In the genomic region with DNA sequence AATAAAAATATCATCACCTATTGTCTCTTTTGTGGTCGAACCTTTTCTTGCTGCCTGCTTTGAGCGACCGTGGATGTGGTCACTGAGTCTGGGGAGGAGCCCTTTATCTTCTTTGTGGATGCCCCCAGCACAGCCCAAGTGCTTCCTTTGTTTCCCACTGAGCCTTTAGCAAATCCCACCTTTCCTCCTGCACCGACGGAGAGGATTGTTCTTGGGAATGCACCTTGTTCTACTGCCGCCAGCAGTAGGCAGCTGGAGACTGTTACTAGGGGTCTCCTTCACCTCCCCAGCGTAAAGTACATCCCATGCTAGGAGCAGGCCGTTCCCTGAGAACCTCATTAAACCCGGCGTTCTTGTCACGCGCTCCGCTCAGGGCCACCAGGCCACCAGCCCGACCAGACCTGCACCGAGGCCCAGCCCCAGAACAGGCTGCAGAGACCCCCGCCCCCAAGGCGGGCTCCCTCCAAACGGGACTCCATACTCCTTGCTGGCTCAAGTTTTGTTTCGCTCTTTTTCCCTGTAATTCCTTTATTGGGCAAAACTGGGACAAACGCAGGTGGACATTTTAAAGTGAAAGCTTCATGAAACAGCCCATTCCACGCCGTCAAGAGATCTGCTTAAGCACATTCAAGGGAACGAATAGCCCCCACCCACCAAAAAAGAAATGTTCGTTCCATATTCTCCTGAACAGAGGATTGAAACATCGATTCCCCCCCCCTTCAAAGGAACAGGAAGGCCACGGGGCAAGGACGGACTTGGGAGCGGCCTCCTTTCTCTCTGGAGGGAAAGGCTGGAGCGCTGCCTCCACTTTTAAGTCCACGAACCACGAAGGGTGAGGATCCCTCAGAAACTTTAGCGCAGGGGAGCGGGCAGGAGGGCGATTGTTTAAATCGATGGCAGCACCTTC, we compare ENCODE assay signal across 1 cellular context.
TF ChIP-seq lines count a peak whose summit lies in the region.

No MANE protein-coding gene starts in this region.

TF ChIP-seq in HepG2, 621 proteins besides CTCF, POLR2A, EP300 and RAD21 (continued from another document and continues in another):
- 0 out of 2 replicates have a peak, but pooled peaks have one; percentile 33 for TF ChIP-seq GATA4 (IDR thresholded peaks at IDR 0.05; ENCODE audit: borderline replicate concordance, low read depth)
- no peak for TF ChIP-seq PHB2 (IDR thresholded peaks at IDR 0.05; ENCODE audit: partially characterized antibody)
- TF ChIP-seq, protein P1, sequence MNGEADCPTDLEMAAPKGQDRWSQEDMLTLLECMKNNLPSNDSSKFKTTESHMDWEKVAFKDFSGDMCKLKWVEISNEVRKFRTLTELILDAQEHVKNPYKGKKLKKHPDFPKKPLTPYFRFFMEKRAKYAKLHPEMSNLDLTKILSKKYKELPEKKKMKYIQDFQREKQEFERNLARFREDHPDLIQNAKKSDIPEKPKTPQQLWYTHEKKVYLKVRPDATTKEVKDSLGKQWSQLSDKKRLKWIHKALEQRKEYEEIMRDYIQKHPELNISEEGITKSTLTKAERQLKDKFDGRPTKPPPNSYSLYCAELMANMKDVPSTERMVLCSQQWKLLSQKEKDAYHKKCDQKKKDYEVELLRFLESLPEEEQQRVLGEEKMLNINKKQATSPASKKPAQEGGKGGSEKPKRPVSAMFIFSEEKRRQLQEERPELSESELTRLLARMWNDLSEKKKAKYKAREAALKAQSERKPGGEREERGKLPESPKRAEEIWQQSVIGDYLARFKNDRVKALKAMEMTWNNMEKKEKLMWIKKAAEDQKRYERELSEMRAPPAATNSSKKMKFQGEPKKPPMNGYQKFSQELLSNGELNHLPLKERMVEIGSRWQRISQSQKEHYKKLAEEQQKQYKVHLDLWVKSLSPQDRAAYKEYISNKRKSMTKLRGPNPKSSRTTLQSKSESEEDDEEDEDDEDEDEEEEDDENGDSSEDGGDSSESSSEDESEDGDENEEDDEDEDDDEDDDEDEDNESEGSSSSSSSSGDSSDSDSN (CRISPR knock-in tag; IDR thresholded peaks at IDR 0.05) = peak; percentile 34
- TF ChIP-seq TMF1 (CRISPR knock-in tag; IDR thresholded peaks at IDR 0.05; ENCODE audit: low read depth) = peak; percentile 35; the same call in 1 of the 2 replicates
- TF ChIP-seq RXRB (CRISPR knock-in tag; IDR thresholded peaks at IDR 0.05; ENCODE audit: borderline replicate concordance) = peak; percentile 16; the same call in 1 of the 2 replicates
- TF ChIP-seq, protein P2, sequence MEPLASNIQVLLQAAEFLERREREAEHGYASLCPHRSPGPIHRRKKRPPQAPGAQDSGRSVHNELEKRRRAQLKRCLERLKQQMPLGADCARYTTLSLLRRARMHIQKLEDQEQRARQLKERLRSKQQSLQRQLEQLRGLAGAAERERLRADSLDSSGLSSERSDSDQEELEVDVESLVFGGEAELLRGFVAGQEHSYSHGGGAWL (CRISPR knock-in tag; IDR thresholded peaks at IDR 0.05) = no peak
- peak; percentile 64; the same call in 1 of the 2 replicates for TF ChIP-seq RFXAP (CRISPR knock-in tag; IDR thresholded peaks at IDR 0.05; ENCODE audit: borderline replicate concordance)
- TF ChIP-seq, protein P3, sequence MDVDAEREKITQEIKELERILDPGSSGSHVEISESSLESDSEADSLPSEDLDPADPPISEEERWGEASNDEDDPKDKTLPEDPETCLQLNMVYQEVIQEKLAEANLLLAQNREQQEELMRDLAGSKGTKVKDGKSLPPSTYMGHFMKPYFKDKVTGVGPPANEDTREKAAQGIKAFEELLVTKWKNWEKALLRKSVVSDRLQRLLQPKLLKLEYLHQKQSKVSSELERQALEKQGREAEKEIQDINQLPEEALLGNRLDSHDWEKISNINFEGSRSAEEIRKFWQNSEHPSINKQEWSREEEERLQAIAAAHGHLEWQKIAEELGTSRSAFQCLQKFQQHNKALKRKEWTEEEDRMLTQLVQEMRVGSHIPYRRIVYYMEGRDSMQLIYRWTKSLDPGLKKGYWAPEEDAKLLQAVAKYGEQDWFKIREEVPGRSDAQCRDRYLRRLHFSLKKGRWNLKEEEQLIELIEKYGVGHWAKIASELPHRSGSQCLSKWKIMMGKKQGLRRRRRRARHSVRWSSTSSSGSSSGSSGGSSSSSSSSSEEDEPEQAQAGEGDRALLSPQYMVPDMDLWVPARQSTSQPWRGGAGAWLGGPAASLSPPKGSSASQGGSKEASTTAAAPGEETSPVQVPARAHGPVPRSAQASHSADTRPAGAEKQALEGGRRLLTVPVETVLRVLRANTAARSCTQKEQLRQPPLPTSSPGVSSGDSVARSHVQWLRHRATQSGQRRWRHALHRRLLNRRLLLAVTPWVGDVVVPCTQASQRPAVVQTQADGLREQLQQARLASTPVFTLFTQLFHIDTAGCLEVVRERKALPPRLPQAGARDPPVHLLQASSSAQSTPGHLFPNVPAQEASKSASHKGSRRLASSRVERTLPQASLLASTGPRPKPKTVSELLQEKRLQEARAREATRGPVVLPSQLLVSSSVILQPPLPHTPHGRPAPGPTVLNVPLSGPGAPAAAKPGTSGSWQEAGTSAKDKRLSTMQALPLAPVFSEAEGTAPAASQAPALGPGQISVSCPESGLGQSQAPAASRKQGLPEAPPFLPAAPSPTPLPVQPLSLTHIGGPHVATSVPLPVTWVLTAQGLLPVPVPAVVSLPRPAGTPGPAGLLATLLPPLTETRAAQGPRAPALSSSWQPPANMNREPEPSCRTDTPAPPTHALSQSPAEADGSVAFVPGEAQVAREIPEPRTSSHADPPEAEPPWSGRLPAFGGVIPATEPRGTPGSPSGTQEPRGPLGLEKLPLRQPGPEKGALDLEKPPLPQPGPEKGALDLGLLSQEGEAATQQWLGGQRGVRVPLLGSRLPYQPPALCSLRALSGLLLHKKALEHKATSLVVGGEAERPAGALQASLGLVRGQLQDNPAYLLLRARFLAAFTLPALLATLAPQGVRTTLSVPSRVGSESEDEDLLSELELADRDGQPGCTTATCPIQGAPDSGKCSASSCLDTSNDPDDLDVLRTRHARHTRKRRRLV (CRISPR knock-in tag; IDR thresholded peaks at IDR 0.05) = no peak
- peak; percentile 10; the same call in 1 of the 2 replicates for TF ChIP-seq NR2C2 (CRISPR knock-in tag; IDR thresholded peaks at IDR 0.05; ENCODE audit: borderline replicate concordance)
- peak; percentile 43; the same call in 1 of the 2 replicates for TF ChIP-seq FOSL2 (CRISPR knock-in tag; IDR thresholded peaks at IDR 0.05)
- TF ChIP-seq ZFAT (CRISPR knock-in tag; conservative IDR thresholded peaks at IDR 0.05) = no peak
- no peak for TF ChIP-seq FIP1L1 (IDR thresholded peaks at IDR 0.05; ENCODE audit: borderline replicate concordance, insufficient read depth, low read depth, low read length)
- no peak for TF ChIP-seq ZNF557 (CRISPR knock-in tag; IDR thresholded peaks at IDR 0.05)
- TF ChIP-seq, protein P4, sequence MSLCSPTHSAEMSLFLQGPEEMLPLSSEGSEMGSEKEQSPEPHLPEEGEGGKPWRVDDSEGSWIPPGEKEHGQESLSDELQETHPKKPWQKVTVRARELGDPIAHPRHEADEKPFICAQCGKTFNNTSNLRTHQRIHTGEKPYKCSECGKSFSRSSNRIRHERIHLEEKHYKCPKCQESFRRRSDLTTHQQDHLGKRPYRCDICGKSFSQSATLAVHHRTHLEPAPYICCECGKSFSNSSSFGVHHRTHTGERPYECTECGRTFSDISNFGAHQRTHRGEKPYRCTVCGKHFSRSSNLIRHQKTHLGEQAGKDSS (CRISPR knock-in tag; IDR thresholded peaks at IDR 0.05; ENCODE audit: borderline replicate concordance, low read depth) = no peak
- TF ChIP-seq BRD4 (CRISPR knock-in tag; IDR thresholded peaks at IDR 0.05) = peak; percentile 92
- TF ChIP-seq, protein P5, sequence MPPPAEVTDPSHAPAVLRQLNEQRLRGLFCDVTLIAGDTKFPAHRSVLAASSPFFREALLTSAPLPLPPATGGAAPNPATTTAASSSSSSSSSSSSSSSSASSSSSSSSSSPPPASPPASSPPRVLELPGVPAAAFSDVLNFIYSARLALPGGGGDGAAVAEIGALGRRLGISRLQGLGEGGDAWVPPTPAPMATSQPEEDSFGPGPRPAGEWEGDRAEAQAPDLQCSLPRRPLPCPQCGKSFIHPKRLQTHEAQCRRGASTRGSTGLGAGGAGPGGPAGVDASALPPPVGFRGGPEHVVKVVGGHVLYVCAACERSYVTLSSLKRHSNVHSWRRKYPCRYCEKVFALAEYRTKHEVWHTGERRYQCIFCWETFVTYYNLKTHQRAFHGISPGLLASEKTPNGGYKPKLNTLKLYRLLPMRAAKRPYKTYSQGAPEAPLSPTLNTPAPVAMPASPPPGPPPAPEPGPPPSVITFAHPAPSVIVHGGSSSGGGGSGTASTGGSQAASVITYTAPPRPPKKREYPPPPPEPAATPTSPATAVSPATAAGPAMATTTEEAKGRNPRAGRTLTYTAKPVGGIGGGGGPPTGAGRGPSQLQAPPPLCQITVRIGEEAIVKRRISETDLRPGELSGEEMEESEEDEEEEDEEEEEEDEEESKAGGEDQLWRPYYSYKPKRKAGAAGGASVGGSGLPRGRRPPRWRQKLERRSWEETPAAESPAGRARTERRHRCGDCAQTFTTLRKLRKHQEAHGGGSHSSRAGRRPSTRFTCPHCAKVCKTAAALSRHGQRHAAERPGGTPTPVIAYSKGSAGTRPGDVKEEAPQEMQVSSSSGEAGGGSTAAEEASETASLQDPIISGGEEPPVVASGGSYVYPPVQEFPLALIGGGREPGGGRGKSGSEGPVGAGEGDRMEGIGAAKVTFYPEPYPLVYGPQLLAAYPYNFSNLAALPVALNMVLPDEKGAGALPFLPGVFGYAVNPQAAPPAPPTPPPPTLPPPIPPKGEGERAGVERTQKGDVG (CRISPR knock-in tag; IDR thresholded peaks at IDR 0.05; ENCODE audit: borderline replicate concordance) = peak; percentile 8; the same call in 1 of the 2 replicates
- TF ChIP-seq KDM5A (IDR thresholded peaks at IDR 0.05; ENCODE audit: borderline replicate concordance, low read length) = peak; percentile 46; the same call in 1 of the 2 replicates
- TF ChIP-seq, protein P6, sequence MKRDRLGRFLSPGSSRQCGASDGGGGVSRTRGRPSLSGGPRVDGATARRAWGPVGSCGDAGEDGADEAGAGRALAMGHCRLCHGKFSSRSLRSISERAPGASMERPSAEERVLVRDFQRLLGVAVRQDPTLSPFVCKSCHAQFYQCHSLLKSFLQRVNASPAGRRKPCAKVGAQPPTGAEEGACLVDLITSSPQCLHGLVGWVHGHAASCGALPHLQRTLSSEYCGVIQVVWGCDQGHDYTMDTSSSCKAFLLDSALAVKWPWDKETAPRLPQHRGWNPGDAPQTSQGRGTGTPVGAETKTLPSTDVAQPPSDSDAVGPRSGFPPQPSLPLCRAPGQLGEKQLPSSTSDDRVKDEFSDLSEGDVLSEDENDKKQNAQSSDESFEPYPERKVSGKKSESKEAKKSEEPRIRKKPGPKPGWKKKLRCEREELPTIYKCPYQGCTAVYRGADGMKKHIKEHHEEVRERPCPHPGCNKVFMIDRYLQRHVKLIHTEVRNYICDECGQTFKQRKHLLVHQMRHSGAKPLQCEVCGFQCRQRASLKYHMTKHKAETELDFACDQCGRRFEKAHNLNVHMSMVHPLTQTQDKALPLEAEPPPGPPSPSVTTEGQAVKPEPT (CRISPR knock-in tag; IDR thresholded peaks at IDR 0.05; ENCODE audit: low read depth) = peak; percentile 16; the same call in 1 of the 2 replicates
- TF ChIP-seq TBP (CRISPR knock-in tag; IDR thresholded peaks at IDR 0.05) = no peak
- no peak for TF ChIP-seq ZNF260 (CRISPR knock-in tag; IDR thresholded peaks at IDR 0.05; ENCODE audit: borderline replicate concordance, low read depth)
- TF ChIP-seq IKZF1 (IDR thresholded peaks at IDR 0.05) = no peak
- no peak for TF ChIP-seq KLF6 (CRISPR knock-in tag; IDR thresholded peaks at IDR 0.05)
- TF ChIP-seq ZNF746 (CRISPR knock-in tag; IDR thresholded peaks at IDR 0.05) = no peak
- no peak for TF ChIP-seq ZFP90 (CRISPR knock-in tag; IDR thresholded peaks at IDR 0.05; ENCODE audit: borderline replicate concordance)
- TF ChIP-seq CHCHD3 (CRISPR knock-in tag; IDR thresholded peaks at IDR 0.05) = no peak
- TF ChIP-seq ZNF124 (CRISPR knock-in tag; IDR thresholded peaks at IDR 0.05) = peak; percentile 44; the same call in 1 of the 2 replicates
- TF ChIP-seq, protein P7, sequence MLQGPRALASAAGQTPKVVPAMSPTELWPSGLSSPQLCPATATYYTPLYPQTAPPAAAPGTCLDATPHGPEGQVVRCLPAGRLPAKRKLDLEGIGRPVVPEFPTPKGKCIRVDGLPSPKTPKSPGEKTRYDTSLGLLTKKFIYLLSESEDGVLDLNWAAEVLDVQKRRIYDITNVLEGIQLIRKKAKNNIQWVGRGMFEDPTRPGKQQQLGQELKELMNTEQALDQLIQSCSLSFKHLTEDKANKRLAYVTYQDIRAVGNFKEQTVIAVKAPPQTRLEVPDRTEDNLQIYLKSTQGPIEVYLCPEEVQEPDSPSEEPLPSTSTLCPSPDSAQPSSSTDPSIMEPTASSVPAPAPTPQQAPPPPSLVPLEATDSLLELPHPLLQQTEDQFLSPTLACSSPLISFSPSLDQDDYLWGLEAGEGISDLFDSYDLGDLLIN (CRISPR knock-in tag; IDR thresholded peaks at IDR 0.05; ENCODE audit: borderline replicate concordance) = no peak
- no peak for TF ChIP-seq NR1H2 (CRISPR knock-in tag; IDR thresholded peaks at IDR 0.05; ENCODE audit: borderline replicate concordance, low read depth)
- 0 out of 2 replicates have a peak, but pooled peaks have one; percentile 23 for TF ChIP-seq ZNF792 (CRISPR knock-in tag; IDR thresholded peaks at IDR 0.05)
- no peak for TF ChIP-seq XBP1 (CRISPR knock-in tag; IDR thresholded peaks at IDR 0.05)
- TF ChIP-seq, protein P8, sequence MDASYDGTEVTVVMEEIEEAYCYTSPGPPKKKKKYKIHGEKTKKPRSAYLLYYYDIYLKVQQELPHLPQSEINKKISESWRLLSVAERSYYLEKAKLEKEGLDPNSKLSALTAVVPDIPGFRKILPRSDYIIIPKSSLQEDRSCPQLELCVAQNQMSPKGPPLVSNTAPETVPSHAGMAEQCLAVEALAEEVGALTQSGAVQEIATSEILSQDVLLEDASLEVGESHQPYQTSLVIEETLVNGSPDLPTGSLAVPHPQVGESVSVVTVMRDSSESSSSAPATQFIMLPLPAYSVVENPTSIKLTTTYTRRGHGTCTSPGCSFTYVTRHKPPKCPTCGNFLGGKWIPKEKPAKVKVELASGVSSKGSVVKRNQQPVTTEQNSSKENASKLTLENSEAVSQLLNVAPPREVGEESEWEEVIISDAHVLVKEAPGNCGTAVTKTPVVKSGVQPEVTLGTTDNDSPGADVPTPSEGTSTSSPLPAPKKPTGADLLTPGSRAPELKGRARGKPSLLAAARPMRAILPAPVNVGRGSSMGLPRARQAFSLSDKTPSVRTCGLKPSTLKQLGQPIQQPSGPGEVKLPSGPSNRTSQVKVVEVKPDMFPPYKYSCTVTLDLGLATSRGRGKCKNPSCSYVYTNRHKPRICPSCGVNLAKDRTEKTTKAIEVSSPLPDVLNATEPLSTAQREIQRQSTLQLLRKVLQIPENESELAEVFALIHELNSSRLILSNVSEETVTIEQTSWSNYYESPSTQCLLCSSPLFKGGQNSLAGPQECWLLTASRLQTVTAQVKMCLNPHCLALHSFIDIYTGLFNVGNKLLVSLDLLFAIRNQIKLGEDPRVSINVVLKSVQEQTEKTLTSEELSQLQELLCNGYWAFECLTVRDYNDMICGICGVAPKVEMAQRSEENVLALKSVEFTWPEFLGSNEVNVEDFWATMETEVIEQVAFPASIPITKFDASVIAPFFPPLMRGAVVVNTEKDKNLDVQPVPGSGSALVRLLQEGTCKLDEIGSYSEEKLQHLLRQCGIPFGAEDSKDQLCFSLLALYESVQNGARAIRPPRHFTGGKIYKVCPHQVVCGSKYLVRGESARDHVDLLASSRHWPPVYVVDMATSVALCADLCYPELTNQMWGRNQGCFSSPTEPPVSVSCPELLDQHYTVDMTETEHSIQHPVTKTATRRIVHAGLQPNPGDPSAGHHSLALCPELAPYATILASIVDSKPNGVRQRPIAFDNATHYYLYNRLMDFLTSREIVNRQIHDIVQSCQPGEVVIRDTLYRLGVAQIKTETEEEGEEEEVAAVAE (CRISPR knock-in tag; IDR thresholded peaks at IDR 0.05; ENCODE audit: borderline replicate concordance) = 0 out of 2 replicates have a peak, but pooled peaks have one; percentile 31
- peak; percentile 76 for TF ChIP-seq XRCC5 (optimal IDR thresholded peaks at IDR 0.05; ENCODE audit: low read length)
- no peak for TF ChIP-seq ZNF550 (CRISPR knock-in tag; IDR thresholded peaks at IDR 0.05; ENCODE audit: borderline replicate concordance)
- TF ChIP-seq CBX5 (CRISPR knock-in tag; IDR thresholded peaks at IDR 0.05; ENCODE audit: borderline replicate concordance) = peak; percentile 35; the same call in 1 of the 2 replicates
